ENCODE assay signal across 8 cellular contexts in the genomic region with DNA sequence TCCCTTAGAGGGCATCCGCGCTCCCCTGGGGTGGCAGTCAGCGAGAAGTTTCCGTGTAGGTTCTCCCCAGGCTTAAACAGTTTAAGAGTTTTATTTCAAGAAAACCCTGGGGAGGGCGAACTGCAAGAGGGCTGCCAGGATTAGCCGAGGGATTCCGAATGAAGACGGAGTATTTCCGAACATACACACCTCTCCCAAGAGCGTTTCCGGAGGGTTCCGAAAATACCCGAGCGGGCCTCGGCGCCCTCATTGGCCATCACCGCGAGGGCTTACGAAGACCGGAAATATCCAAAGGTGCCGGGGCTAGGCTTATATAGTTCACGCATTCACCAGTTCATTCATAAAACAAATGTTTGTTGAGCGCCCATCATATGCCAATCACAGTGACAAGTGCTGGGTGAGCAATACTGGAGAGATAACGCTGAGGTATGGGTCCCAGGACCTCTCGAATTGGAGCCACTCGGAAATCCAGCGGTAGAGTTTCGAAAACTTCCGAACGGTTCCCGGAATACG. TPM values are rescaled to one million over a fixed set of nuclear protein-coding genes. Genes with fewer than 3 reads are reported as not detected.
A peak's percentile ranks its signal among the peaks of the same experiment; 100 is the strongest.
DNase-seq lines count a peak whose midpoint lies in the region; ATAC-seq and TF ChIP-seq lines count a peak whose summit lies in the region.

No MANE protein-coding gene starts in this region.

- peaks cover 16% of the 10 kb centered on the region for H3K79me1 ChIP-seq in trophoblast cell (ENCODE audit: low read length)

- intact Hi-C loops in heart left ventricle (cut with DNase I) = loop anchor here in 4 of 10 donors (1.0 to 10.0 kb wide), 8 partner anchors 23 to 250 kb away; partner anchors contain the start of genes KMT5C (in 3 of the 4) and PPP6R1 (in 1 of the 4)
- intact Hi-C loops in tibial artery (cut with DNase I; ENCODE audit: low total_unique reads) = loop anchor here (2.0 kb wide), 1 partner anchor 46 kb away; the partner anchor contains the start of gene KMT5C

- H3K36me3 ChIP-seq in adipocyte (ENCODE audit: control insufficient read depth, insufficient read depth, low read length, severe bottlenecking) (peaks cover 34% of the 10 kb centered on the region), heart left ventricle (peaks cover 0 to 36% (median 32%) of the 10 kb centered on the region in 9 donors), trophoblast cell (ENCODE audit: control insufficient read depth in 1 of 2, insufficient read depth in 2 of 2, low read length in 2 of 2) (peaks cover 37 to 38% of the 10 kb centered on the region in 2 experiments), tibial artery (peaks cover 4 to 34% (median 27%) of the 10 kb centered on the region in 3 donors)

- TF ChIP-seq POLR2A in heart left ventricle (IDR thresholded peaks at IDR 0.05) = no peak

- H3K79me2 ChIP-seq in trophoblast cell (ENCODE audit: control insufficient read depth, insufficient read depth, low read length, poor library complexity) = peaks cover 28% of the 10 kb centered on the region

- ATAC-seq in HG02798 (IDR thresholded peaks at IDR 0.05; ENCODE audit: poor library complexity, unreplicated experiment) (peak; percentile 65), heart left ventricle (peak; percentile 85 to 91 (median 90))

- no peak overlapping the region for H2BK120ac ChIP-seq in trophoblast cell (ENCODE audit: insufficient read depth, low read length, poor library complexity)

- H4K91ac ChIP-seq in trophoblast cell (ENCODE audit: low read depth, low read length) = peak overlapping the region; percentile 44

- H3K4me3 ChIP-seq in adipocyte (ENCODE audit: low read length) (peak overlapping the region; percentile 92), heart left ventricle (peak overlapping the region; percentile 48 to 87 (median 78)), trophoblast cell (ENCODE audit: low read depth, low read length) (no peak overlapping the region), tibial artery (peak overlapping the region; percentile 78 to 93)

- peak overlapping the region; percentile 71 for H3K4me2 ChIP-seq in trophoblast cell (ENCODE audit: low read length)

- peak overlapping the region; percentile 92 for H4K8ac ChIP-seq in trophoblast cell (ENCODE audit: low read depth, low read length)

- no peak overlapping the region for H2AK5ac ChIP-seq in trophoblast cell (ENCODE audit: low read length)

- H3K27me3 ChIP-seq in adipocyte (replicated peaks; ENCODE audit: control insufficient read depth, insufficient read depth, low read length) (no peaks in the 10 kb centered on the region), heart left ventricle (no peaks in the 10 kb centered on the region), trophoblast cell (ENCODE audit: insufficient read depth, low read length) (no peaks in the 10 kb centered on the region), tibial artery (no peaks in the 10 kb centered on the region)

- no peak overlapping the region for H2BK12ac ChIP-seq in trophoblast cell (ENCODE audit: low read length)

- H4K12ac ChIP-seq in trophoblast cell (ENCODE audit: low read depth, low read length) = peak overlapping the region; percentile 3

- H3K23ac ChIP-seq in trophoblast cell (ENCODE audit: low read length) = no peak overlapping the region

- peak overlapping the region; percentile 98 for H3K9ac ChIP-seq in adipocyte (ENCODE audit: low read length)
- peak overlapping the region; percentile 73 for H3K9ac ChIP-seq in trophoblast cell (ENCODE audit: low read length)

- no peak for TF ChIP-seq CTCF in GM10266 (IDR thresholded peaks at IDR 0.05; ENCODE audit: control insufficient read depth, insufficient read depth, low read depth, missing control alignments)
- no peak for TF ChIP-seq CTCF in heart left ventricle (IDR thresholded peaks at IDR 0.05)
- no peak for TF ChIP-seq CTCF in tibial artery (IDR thresholded peaks at IDR 0.05)

- peak overlapping the region; percentile 79 to 97 (median 94) for H3K27ac ChIP-seq in heart left ventricle
- H3K27ac ChIP-seq in trophoblast cell (ENCODE audit: low read depth, low read length) = peak overlapping the region; percentile 88
- H3K27ac ChIP-seq in tibial artery = peak overlapping the region; percentile 85 to 94

- no peak overlapping the region for H2AFZ ChIP-seq in trophoblast cell (ENCODE audit: insufficient read depth, low read length, poor library complexity)

- no peaks in the 10 kb centered on the region for H3K9me3 ChIP-seq in adipocyte (ENCODE audit: control insufficient read depth, low read length)
- no peaks in the 10 kb centered on the region for H3K9me3 ChIP-seq in heart left ventricle
- no peaks in the 10 kb centered on the region for H3K9me3 ChIP-seq in trophoblast cell (ENCODE audit: insufficient read depth, low read depth, low read length)
- no peaks in the 10 kb centered on the region for H3K9me3 ChIP-seq in tibial artery

- H3K4ac ChIP-seq in trophoblast cell (ENCODE audit: low read depth, low read length) = no peak overlapping the region

- whole genome bisulfite sequencing in heart left ventricle, 4 donors = 0% methylated on average over 32 of the region's 32 CpGs
- no CpG with 5 or more reads among the region's 32 CpGs for whole genome bisulfite sequencing in trophoblast cell (ENCODE audit: extremely low coverage, insufficient coverage, insufficient read length)

- DNase-seq in GM10266 (ENCODE audit: extremely low spot score) (peak; percentile 98), NCI-H1417 treated with DMSO at 0.1 percent for 48 hours (lab: John Stamatoyannopoulos, UW) (peak; percentile 89), SW 1271 (lab: John Stamatoyannopoulos, UW) (peak; percentile 64 to 90), adipocyte (ENCODE audit: low read depth) (peak; percentile 98), heart left ventricle (peak; percentile 95 to 97 (median 97)), trophoblast cell (peak; percentile 97 to 99), tibial artery (peak; percentile 99)

- H3K4me1 ChIP-seq in adipocyte (ENCODE audit: control insufficient read depth, insufficient read depth, low read length) (peaks cover 46% of the 10 kb centered on the region), heart left ventricle (peaks cover 14 to 58% (median 41%) of the 10 kb centered on the region in 12 donors), trophoblast cell (ENCODE audit: control insufficient read depth in 1 of 2, insufficient read depth in 2 of 2, low read length in 2 of 2) (peaks cover 37% of the 10 kb centered on the region in 2 experiments), tibial artery (peaks cover 0 to 53% (median 47%) of the 10 kb centered on the region in 4 donors)

- H3K14ac ChIP-seq in trophoblast cell (ENCODE audit: low read length) = peak overlapping the region; percentile 45

- no peak overlapping the region for H3K18ac ChIP-seq in trophoblast cell (ENCODE audit: low read length)

- H2BK5ac ChIP-seq in trophoblast cell (ENCODE audit: low read depth, low read length, poor library complexity) = peak overlapping the region; percentile 43

RNA-seq across cellular contexts. Expression of gene RPL28, which starts 0.4 kb away (rescaled TPM):
- total RNA-seq in heart left ventricle = 1,000 to 10,000 TPM in 1 of 9 donors, 100 to 1,000 TPM in 8; 196 to 1,019 (median 565) TPM
- polyA plus RNA-seq in heart left ventricle = 1,000 to 10,000 TPM in 1 of 2 donors, 100 to 1,000 TPM in 1; 768 to 1,391 TPM
- 2,317 and 2,363 TPM in 2 replicates for polyA plus RNA-seq in trophoblast cell (2013)

RNA-seq across cellular contexts. Expression of gene TMEM238, which starts 1.2 kb away (rescaled TPM):
- total RNA-seq in heart left ventricle = 1 to 10 TPM in 2 of 9 donors, under 1 TPM in 5, not detected in 2; 0.35 to 2.2 (median 0.56) TPM
- polyA plus RNA-seq in heart left ventricle = not detected
- 0.50 and 0.52 TPM in 2 replicates for polyA plus RNA-seq in trophoblast cell (2013)

RNA-seq across cellular contexts. Expression of gene TMEM190, which starts 8.7 kb away (rescaled TPM):
- total RNA-seq in heart left ventricle = not detected
- not detected for polyA plus RNA-seq in heart left ventricle
- 0.15 and 0.18 TPM in 2 replicates for polyA plus RNA-seq in trophoblast cell (2013)

RNA-seq across cellular contexts. Expression of gene IL11, which starts 15.0 kb away (rescaled TPM):
- total RNA-seq in heart left ventricle = under 1 TPM in 2 of 9 donors, not detected in 7; 0.11 to 0.43 TPM
- under 1 TPM in 1 of 2 donors, not detected in 1; 0.25 TPM for polyA plus RNA-seq in heart left ventricle
- polyA plus RNA-seq in trophoblast cell (2013) = 14.7 and 15.0 TPM in 2 replicates

RNA-seq across cellular contexts. Expression of gene GARIN5B, which starts 22.2 kb away (rescaled TPM):
- not detected for total RNA-seq in heart left ventricle
- polyA plus RNA-seq in heart left ventricle = not detected
- 0.04 and 0.06 TPM in 2 replicates for polyA plus RNA-seq in trophoblast cell (2013)
